Comparison of ENCODE assay signal across 14 cellular contexts in genomic region chr20:46129955-46130481, GRCh38. TPM values are rescaled to one million over a fixed set of nuclear protein-coding genes. Genes with fewer than 3 reads are reported as not detected.
A peak's percentile ranks its signal among the peaks of the same experiment; 100 is the strongest.
DNase-seq lines count a peak whose midpoint lies in the region; ATAC-seq, FAIRE-seq and TF ChIP-seq lines count a peak whose summit lies in the region.
"Had no signal": no experiment of that assay in that cellular context is flagged by ENCODE, and none has a peak within 500 bp of the region (broad histone marks: within the 10 kb centered on the region; RNA-seq: fewer than 3 reads in every experiment).

No MANE protein-coding gene starts in this region.

- POLR2A ChIA-PET in GM12878 (lab: Charles Lee) = interaction anchor here (0.6 to 1.0 kb wide), 4 partner anchors 10 to 61 kb away, joined by 3 to 8 read pairs (median 4); partner anchors contain the start of gene CD40

- TF ChIP-seq EP300 in GM12878 (IDR thresholded peaks at IDR 0.05; ENCODE audit: borderline replicate concordance in 1 of 2, control insufficient read depth in 1 of 2, low read depth in 2 of 2, low read length in 2 of 2) = peak in 1 of 2 experiments; percentile 20; a peak in 1 of 4 replicates

- H3K9me3 ChIP-seq in GM12878 (replicated peaks; ENCODE audit: control insufficient read depth, insufficient read depth, low read length) (no peaks in the 10 kb centered on the region), osteoblast (ENCODE audit: low read depth, low read length) (no peaks in the 10 kb centered on the region)
- H3K9me3 ChIP-seq: body of pancreas had no signal

- H3K4me3 ChIP-seq in GM12878 = no peak overlapping the region
- no peak overlapping the region for H3K4me3 ChIP-seq in osteoblast (ENCODE audit: insufficient read depth, low read length)
- H3K4me3 ChIP-seq: body of pancreas had no signal

- peak overlapping the region; percentile 85 for H3K27ac Mint-ChIP-seq in stimulated activated naive B cell treated with anti-CD40 and anti-IgM and Interleukin-4, amounts not matched to agents 10 μg/mL and 1 μg/mL and 100 μg/mL, for 72 hours
- H3K27ac Mint-ChIP-seq: activated T-helper 17 cell treated with anti-CD3 and anti-CD28 coated beads, Interleukin-2, amount 50 U/mL, for 72 hours had no signal

- H3K36me3 ChIP-seq in GM12878 (ENCODE audit: control insufficient read depth in 2 of 2, insufficient read depth in 2 of 2, low read length in 1 of 2) (peaks cover 7 to 12% of the 10 kb centered on the region in 2 experiments), osteoblast (ENCODE audit: insufficient read depth, low read length) (no peaks in the 10 kb centered on the region)

- 0% methylated on average over 5 of the region's 5 CpGs for WGBS in GM12878 (ENCODE audit: insufficient coverage, insufficient replicate concordance, low lambda C conversion rate, missing lambda C conversion rate)

- H3K27me3 Mint-ChIP-seq in stimulated activated naive B cell treated with anti-CD40 and anti-IgM and Interleukin-4, amounts not matched to agents 10 μg/mL and 1 μg/mL and 100 μg/mL, for 72 hours = peaks cover 0 to 4% of the 10 kb centered on the region in 2 donors

- no peak for TF ChIP-seq RAD21 in GM12878 (IDR thresholded peaks at IDR 0.05; ENCODE audit: insufficient read depth, low read depth, low read length)

- no peak overlapping the region for H2AFZ ChIP-seq in GM12878 (ENCODE audit: control insufficient read depth, low read depth, low read length)
- no peak overlapping the region for H2AFZ ChIP-seq in osteoblast (ENCODE audit: low read length)

- peak; percentile 80 for TF ChIP-seq POLR2A in GM12878 (IDR thresholded peaks at IDR 0.05; ENCODE audit: low read depth, low read length)

- H3K4me1 Mint-ChIP-seq in stimulated activated naive B cell treated with anti-CD40 and anti-IgM and Interleukin-4, amounts not matched to agents 10 μg/mL and 1 μg/mL and 100 μg/mL, for 72 hours = peaks cover 62 to 76% of the 10 kb centered on the region in 2 donors
- H3K4me1 Mint-ChIP-seq: activated T-helper 17 cell treated with anti-CD3 and anti-CD28 coated beads, Interleukin-2, amount 50 U/mL, for 72 hours had no signal

- H3K27ac ChIP-seq in GM12878 (ENCODE audit: control insufficient read depth, insufficient read depth) (no peak overlapping the region; the same call in 1 of the 2 replicates), osteoblast (ENCODE audit: low read depth, low read length) (no peak overlapping the region)
- H3K27ac ChIP-seq: body of pancreas had no signal

- intact Hi-C loops in GM12878 (cut with micrococcal nuclease; ENCODE audit: unreplicated experiment) = no loop called here

- H3K79me2 ChIP-seq in GM12878 (ENCODE audit: control insufficient read depth, insufficient read depth, low read length) = no peaks in the 10 kb centered on the region; the same call in none of the 2 replicates
- H3K79me2 ChIP-seq in osteoblast (ENCODE audit: insufficient read depth, low read length) = no peaks in the 10 kb centered on the region

- BruUV-seq in GM12878 (replicated peaks; lab: Mats Ljungman, UMichigan) = no TSS peak

- CTCF ChIA-PET in GM12878 (lab: Yijun Ruan, JAX) = interaction anchor here (0.6 to 6.0 kb wide), 21 partner anchors 9 to 281 kb away, joined by 3 to 63 read pairs (median 5); no protein-coding TSS in a partner anchor

- H4K20me1 ChIP-seq in GM12878 (ENCODE audit: control insufficient read depth, insufficient read depth) (peaks cover 9% of the 10 kb centered on the region), osteoblast (ENCODE audit: insufficient read depth, low read length) (no peaks in the 10 kb centered on the region)

- no peak for FAIRE-seq in GM12878 (lab: Jason Lieb, UNC)

- H3K36me3 Mint-ChIP-seq in stimulated activated naive B cell treated with anti-CD40 and anti-IgM and Interleukin-4, amounts not matched to agents 10 μg/mL and 1 μg/mL and 100 μg/mL, for 72 hours = peaks cover 26 to 42% of the 10 kb centered on the region in 2 donors

- H3K9ac ChIP-seq in GM12878 (ENCODE audit: control insufficient read depth, insufficient read depth, low read length) = no peak overlapping the region

- peaks cover 21% of the 10 kb centered on the region for H3K4me1 ChIP-seq in GM12878 (ENCODE audit: control insufficient read depth, insufficient read depth, low read length)
- H3K4me1 ChIP-seq in osteoblast (ENCODE audit: insufficient read depth, low read length) = peaks cover 9% of the 10 kb centered on the region

- ATAC-seq in GM12878 = peak; percentile 55
- peak; percentile 36 to 43 for ATAC-seq in stimulated activated naive B cell treated with anti-CD40 and anti-IgM and Interleukin-4, amounts not matched to agents 10 μg/mL and 1 μg/mL and 100 μg/mL, for 72 hours (replicated peaks)
- no peak for ATAC-seq in HG02938 (IDR thresholded peaks at IDR 0.05; ENCODE audit: unreplicated experiment)
- ATAC-seq: body of pancreas had no signal

- in situ Hi-C loops in GM12878 (cut with MboI) = no loop called here

- TF ChIP-seq CTCF in GM12878 (IDR thresholded peaks at IDR 0.05 in 2 of 3, conservative IDR thresholded peaks at IDR 0.05 in 1 of 3; ENCODE audit: control insufficient read depth in 2 of 3, extremely low read depth in 1 of 3, insufficient read depth in 1 of 3, low read depth in 3 of 3, low read length in 3 of 3) = no peak
- no peak for TF ChIP-seq CTCF in osteoblast (IDR thresholded peaks at IDR 0.05; ENCODE audit: extremely low read depth, low read depth, low read length)

- peak overlapping the region; percentile 47 to 50 for H3K4me3 Mint-ChIP-seq in stimulated activated naive B cell treated with anti-CD40 and anti-IgM and Interleukin-4, amounts not matched to agents 10 μg/mL and 1 μg/mL and 100 μg/mL, for 72 hours
- H3K4me3 Mint-ChIP-seq: activated T-helper 17 cell treated with anti-CD3 and anti-CD28 coated beads, Interleukin-2, amount 50 U/mL, for 72 hours; neural crest cell had no signal

- peak overlapping the region; percentile 17; the same call in 1 of the 2 replicates for H3K4me2 ChIP-seq in GM12878 (ENCODE audit: control insufficient read depth, insufficient read depth)
- H3K4me2 ChIP-seq in osteoblast (ENCODE audit: insufficient read depth, low read length) = no peak overlapping the region

- SMC1A ChIA-PET in GM12878 (lab: Charles Lee; ENCODE audit: uncharacterized antibody, unreplicated experiment) = interaction anchor here (0.9 to 5.9 kb wide), 6 partner anchors 9 to 45 kb away, joined by 3 to 39 read pairs (median 6); partner anchors contain the start of gene CD40

- DNase-seq in activated effector memory CD4-positive, alpha-beta T cell treated with anti-CD3 and anti-CD28 coated beads, Interleukin-2, amount 50 U/mL, for 16 hours = peak; percentile 41
- DNase-seq in activated effector memory CD4-positive, alpha-beta T cell treated with Interleukin-2 at 50 U/mL for 16 hours = no peak
- peak; percentile 79 for DNase-seq in NCI-H1694 treated with DMSO at 0.1 percent for 48 hours (lab: John Stamatoyannopoulos, UW)
- peak; percentile 59 for DNase-seq in GM12878 (ENCODE audit: low read depth, low spot score)
- DNase-seq in stimulated activated naive B cell treated with anti-CD40 and anti-IgM and Interleukin-4, amounts not matched to agents 10 μg/mL and 1 μg/mL and 100 μg/mL, for 72 hours = peak; percentile 37
- no peak for DNase-seq in RKO (ENCODE audit: low spot score)
- DNase-seq in osteoblast (ENCODE audit: insufficient read length, low spot score, missing footprints) = no peak
- DNase-seq: ACHN; activated CD4-positive, alpha-beta T cell treated with anti-CD3 and anti-CD28 coated beads, Interleukin-2, amount 50 U/mL, for 1 hour; body of pancreas had no signal

- H3K27me3 ChIP-seq in GM12878 (replicated peaks in 1 of 2; ENCODE audit: control insufficient read depth in 2 of 2, insufficient read depth in 2 of 2, low read length in 1 of 2) (no peaks in the 10 kb centered on the region; a peak in 1 of 4 replicates), osteoblast (ENCODE audit: insufficient read depth, low read length) (peaks cover 20% of the 10 kb centered on the region)
- H3K27me3 ChIP-seq: body of pancreas had no signal

- RAD21 ChIA-PET in GM12878 (lab: Charles Lee; ENCODE audit: unreplicated experiment) = interaction anchor here (0.7 to 3.5 kb wide), 11 partner anchors 9 to 220 kb away, joined by 3 to 22 read pairs (median 4); no protein-coding TSS in a partner anchor

- no peaks in the 10 kb centered on the region for H3K9me3 Mint-ChIP-seq in stimulated activated naive B cell treated with anti-CD40 and anti-IgM and Interleukin-4, amounts not matched to agents 10 μg/mL and 1 μg/mL and 100 μg/mL, for 72 hours
- H3K9me3 Mint-ChIP-seq: activated T-helper 17 cell treated with anti-CD3 and anti-CD28 coated beads, Interleukin-2, amount 50 U/mL, for 72 hours; neural crest cell had no signal

RNA-seq across cellular contexts. Expression of gene CD40, which starts 11.9 kb away (rescaled TPM):
- total RNA-seq in GM12878 (2013; cell fraction: nucleolus; rRNA removed) = 203 and 210 TPM in 2 replicates
- total RNA-seq in GM12878 (2014; rRNA removed) = 116 and 120 TPM in 2 replicates
- 75.6 and 77.7 TPM in 2 replicates for total RNA-seq in GM12878 (2014; rRNA removed; fragmentation: Illumina TruSeq; extraction: Trizol)
- 99.0 and 103 TPM in 2 replicates for total RNA-seq in GM12878 (2021)
- polyA plus RNA-seq in GM12878 (2011; ENCODE audit: low read depth) = 76.0 TPM
- polyA plus RNA-seq in GM12878 (2011; rRNA removed) = 137 and 193 TPM in 2 replicates
- polyA plus RNA-seq in GM12878 (2011; cell fraction: cytosol; rRNA removed) = 173 and 269 TPM in 2 replicates
- polyA plus RNA-seq in GM12878 (2011; cell fraction: nucleus; rRNA removed) = 225 and 280 TPM in 2 replicates
- polyA plus RNA-seq in GM12878 (2012) = 109 and 140 TPM in 2 replicates
- polyA plus RNA-seq in GM12878 (2014; fragmentation: Illumina TruSeq; extraction: Trizol) = 105 and 110 TPM in 2 replicates
- polyA plus RNA-seq in GM12878 (2014; fragmentation: Nextera tagmentation; extraction: Ambion mirVana) = 10 to 100 TPM; 40.8 to 71.7 TPM
- polyA plus RNA-seq in GM12878 (2014; rRNA removed) = 145 and 166 TPM in 2 replicates
- 10 to 100 TPM; 75.4 to 80.1 TPM for polyA plus RNA-seq in GM12878 (2016; fragmentation: Nextera tagmentation; extraction: Ambion mirVana)
- 133 and 196 TPM in 2 replicates for polyA minus RNA-seq in GM12878 (2011; rRNA and poly(A)+ RNA removed)
- polyA minus RNA-seq in GM12878 (2011; cell fraction: cytosol; rRNA and poly(A)+ RNA removed) = 45.2 and 54.9 TPM in 2 replicates
- polyA minus RNA-seq in GM12878 (2011; cell fraction: nucleus; rRNA and poly(A)+ RNA removed) = 53.3 and 65.2 TPM in 2 replicates
- 2.5 and 3.5 TPM in 2 replicates for total RNA-seq in osteoblast
- total RNA-seq: M059J had no signal

RNA-seq across cellular contexts. Expression of gene NCOA5, which starts 40.3 kb away (rescaled TPM):
- 11.1 and 13.8 TPM in 2 replicates for total RNA-seq in GM12878 (2013; cell fraction: nucleolus; rRNA removed)
- total RNA-seq in GM12878 (2014; rRNA removed) (28.9 and 31.8 TPM in 2 replicates), GM12878 (2014; rRNA removed; fragmentation: Illumina TruSeq; extraction: Trizol) (20.8 and 22.5 TPM in 2 replicates), GM12878 (2021) (30.3 and 35.0 TPM in 2 replicates), osteoblast (12.4 and 14.5 TPM in 2 replicates)
- polyA plus RNA-seq in GM12878 (2011; ENCODE audit: low read depth) = 11.7 TPM
- polyA plus RNA-seq in GM12878 (2011; rRNA removed) (21.6 and 29.6 TPM in 2 replicates), GM12878 (2014; fragmentation: Illumina TruSeq; extraction: Trizol) (38.1 and 39.0 TPM in 2 replicates), GM12878 (2014; fragmentation: Nextera tagmentation; extraction: Ambion mirVana) (1 to 10 TPM; 7.7 to 8.8 TPM), GM12878 (2014; rRNA removed) (29.8 and 30.2 TPM in 2 replicates), GM12878 (2016; fragmentation: Nextera tagmentation; extraction: Ambion mirVana) (10 to 100 TPM; 30.5 to 35.3 TPM)
- polyA plus RNA-seq in GM12878 (2011; cell fraction: cytosol; rRNA removed) = 22.4 and 24.3 TPM in 2 replicates
- polyA plus RNA-seq in GM12878 (2011; cell fraction: nucleus; rRNA removed) = 35.0 and 45.1 TPM in 2 replicates
- polyA plus RNA-seq in GM12878 (2012) = 13.8 and 18.1 TPM in 2 replicates
- 20.5 and 20.7 TPM in 2 replicates for polyA minus RNA-seq in GM12878 (2011; rRNA and poly(A)+ RNA removed)
- polyA minus RNA-seq in GM12878 (2011; cell fraction: cytosol; rRNA and poly(A)+ RNA removed) = 10.7 and 11.1 TPM in 2 replicates
- 7.6 and 13.9 TPM in 2 replicates for polyA minus RNA-seq in GM12878 (2011; cell fraction: nucleus; rRNA and poly(A)+ RNA removed)

Comparison
In these comparisons a context has a peak if more than half of its experiments do, and no peak if none do; other contexts are left out.
1. DNase-seq: peak in activated effector memory CD4-positive, alpha-beta T cell treated with anti-CD3 and anti-CD28 coated beads, Interleukin-2, amount 50 U/mL, for 16 hours (single experiment), NCI-H1694 treated with DMSO at 0.1 percent for 48 hours (single experiment), GM12878 (single experiment) and stimulated activated naive B cell treated with anti-CD40 and anti-IgM and Interleukin-4, amounts not matched to agents 10 μg/mL and 1 μg/mL and 100 μg/mL, for 72 hours (single experiment); none in activated effector memory CD4-positive, alpha-beta T cell treated with Interleukin-2 at 50 U/mL for 16 hours (single experiment), RKO (single experiment) and osteoblast (single experiment).
2. RNA of gene CD40, which starts 11.9 kb away (total RNA-seq): 75.6 to 210 TPM in GM12878; 2.5 to 3.5 TPM in osteoblast; every median in the first group is over 10 times any median in the second.